In genomic region chr19:6527893-6528543, GRCh38 we compare ENCODE assay signal across 13 cellular contexts. TPM values are rescaled to one million over a fixed set of nuclear protein-coding genes. Genes with fewer than 3 reads are reported as not detected.
A peak's percentile ranks its signal among the peaks of the same experiment; 100 is the strongest.
DNase-seq lines count a peak whose midpoint lies in the region; ATAC-seq, FAIRE-seq and TF ChIP-seq lines count a peak whose summit lies in the region.
"Had no signal": no experiment of that assay in that cellular context is flagged by ENCODE, and none has a peak within 500 bp of the region (broad histone marks: within the 10 kb centered on the region; RNA-seq: fewer than 3 reads in every experiment).

No MANE protein-coding gene starts in this region.

- TF ChIP-seq CTCF in H1 (IDR thresholded peaks at IDR 0.05; ENCODE audit: control extremely low read depth in 1 of 3, insufficient read depth in 1 of 3, low read depth in 1 of 3, low read length in 3 of 3) (no peak), osteocyte (IDR thresholded peaks at IDR 0.05) (no peak)

- H3K14ac ChIP-seq in H1 (ENCODE audit: insufficient read length), result no peak overlapping the region

- no peak overlapping the region for H3K27ac ChIP-seq in H1 (ENCODE audit: low read depth, low read length)
- H3K27ac ChIP-seq in effector memory CD4-positive, alpha-beta T cell (ENCODE audit: insufficient read depth, low read length, poor library complexity, severe bottlenecking), result no peak overlapping the region
- H3K27ac ChIP-seq: KMS-11, SJSA1, upper lobe of left lung had no signal

- peaks cover 15% of the 10 kb centered on the region for H3K23me2 ChIP-seq in H1 (ENCODE audit: low read depth, low read length)

- no peak overlapping the region; the same call in 1 of the 2 replicates for H2BK12ac ChIP-seq in H1 (ENCODE audit: low read depth, low read length)

- WGBS in H1 (ENCODE audit: extremely low coverage in 1 of 2, insufficient coverage in 1 of 2, insufficient read length in 1 of 2, insufficient replicate concordance in 2 of 2, low coverage in 1 of 2, low lambda C conversion rate in 2 of 2, missing lambda C conversion rate in 1 of 2), 2 experiments, result 79% methylated on average over 17 of the region's 17 CpGs; no CpG with 5 or more reads in 1 of the 2 experiments

- H3K23ac ChIP-seq in H1 (ENCODE audit: insufficient read length), result no peak overlapping the region

- no peaks in the 10 kb centered on the region for H3K79me2 ChIP-seq in H1 (ENCODE audit: control insufficient read depth in 1 of 2, insufficient read depth in 2 of 2, low read length in 2 of 2)

- H3K4me2 ChIP-seq in H1 (ENCODE audit: insufficient read depth in 1 of 2, low read depth in 2 of 2, low read length in 2 of 2), result no peak overlapping the region
- H3K4me2 ChIP-seq: KMS-11, smooth muscle cell had no signal

- peaks cover 12% of the 10 kb centered on the region for H3K27me3 Mint-ChIP-seq in osteocyte (ENCODE audit: unreplicated experiment)

- POLR2A ChIA-PET in H1 (lab: Charles Lee; ENCODE audit: partially characterized antibody), result interaction anchor here (1.1 to 1.6 kb wide), 3 partner anchors 11 to 62 kb away, joined by 3 to 5 read pairs (median 4); no protein-coding TSS in a partner anchor

- peak; percentile 40 for ATAC-seq in GM18505 (IDR thresholded peaks at IDR 0.05; ENCODE audit: unreplicated experiment)
- peak; percentile 37 for ATAC-seq in GM21526 (IDR thresholded peaks at IDR 0.05; ENCODE audit: low FRiP score, unreplicated experiment)
- ATAC-seq in HG03342 (IDR thresholded peaks at IDR 0.05; ENCODE audit: unreplicated experiment), result peak; percentile 46

- H2AFZ ChIP-seq in H1 (ENCODE audit: low read length), result no peak overlapping the region

- H2BK20ac ChIP-seq in H1 (ENCODE audit: low read length), result peak overlapping the region; percentile 8; the same call in 1 of the 2 replicates

- no peaks in the 10 kb centered on the region for H3K9me3 ChIP-seq in H1 (ENCODE audit: insufficient read depth in 2 of 2, low read depth in 1 of 2, low read length in 1 of 2)
- no peaks in the 10 kb centered on the region for H3K9me3 ChIP-seq in effector memory CD4-positive, alpha-beta T cell (ENCODE audit: control insufficient read depth, low read length)
- H3K9me3 ChIP-seq: SJSA1, upper lobe of left lung had no signal

- no peak overlapping the region for H3K18ac ChIP-seq in H1 (ENCODE audit: extremely low read depth, low read length)

- no peak overlapping the region for H3K4me3 Mint-ChIP-seq in osteocyte (ENCODE audit: unreplicated experiment)

- no peak overlapping the region for H3K56ac ChIP-seq in H1 (replicated peaks; ENCODE audit: insufficient read length, low read depth, low read length)

- peak overlapping the region; percentile 94; the same call in 1 of the 2 replicates for H2AK5ac ChIP-seq in H1 (ENCODE audit: low read depth, low read length)

- no peak for FAIRE-seq in H1 (lab: Jason Lieb, UNC)
- FAIRE-seq: endothelial cell of umbilical vein had no signal

- H3K4ac ChIP-seq in H1 (replicated peaks; ENCODE audit: insufficient read length, low read depth, low read length), result no peak overlapping the region

- TF ChIP-seq EP300 in H1 (IDR thresholded peaks at IDR 0.05; ENCODE audit: borderline replicate concordance in 1 of 2, low read depth in 2 of 2, low read length in 2 of 2), result no peak

- peaks cover 22% of the 10 kb centered on the region for H3K4me1 Mint-ChIP-seq in osteocyte (ENCODE audit: unreplicated experiment)

- H4K20me1 ChIP-seq in H1 (replicated peaks in 1 of 2; ENCODE audit: control insufficient read depth in 1 of 2, insufficient read depth in 2 of 2, low read length in 2 of 2), result peaks cover 0 to 4% of the 10 kb centered on the region in 2 experiments

- H3K4me1 ChIP-seq in H1 (replicated peaks in 1 of 4; ENCODE audit: control insufficient read depth in 3 of 4, insufficient read depth in 4 of 4, low read length in 3 of 4), result peaks cover 5 to 24% (median 16%) of the 10 kb centered on the region in 4 experiments
- peaks cover 22% of the 10 kb centered on the region for H3K4me1 ChIP-seq in effector memory CD4-positive, alpha-beta T cell (ENCODE audit: control insufficient read depth, insufficient read depth, low read length, poor library complexity, severe bottlenecking)

- no peaks in the 10 kb centered on the region for H3K36me3 ChIP-seq in H1 (ENCODE audit: control insufficient read depth in 2 of 4, insufficient read depth in 4 of 4, low read length in 3 of 4)
- no peaks in the 10 kb centered on the region for H3K36me3 ChIP-seq in effector memory CD4-positive, alpha-beta T cell (ENCODE audit: control insufficient read depth, insufficient read depth, low read length)
- H3K36me3 ChIP-seq: upper lobe of left lung had no signal

- no peak overlapping the region for H3K4me3 ChIP-seq in H1 (ENCODE audit: extremely low read depth in 1 of 4, insufficient read depth in 2 of 4, low read depth in 3 of 4, low read length in 4 of 4)
- H3K4me3 ChIP-seq in effector memory CD4-positive, alpha-beta T cell (ENCODE audit: insufficient read depth, low read depth, low read length, poor library complexity, severe bottlenecking), result no peak overlapping the region
- H3K4me3 ChIP-seq: SJSA1, smooth muscle cell, upper lobe of left lung had no signal

- peaks cover 4% of the 10 kb centered on the region for H3K79me1 ChIP-seq in H1 (ENCODE audit: low read depth, low read length)

- peak; percentile 55 for TF ChIP-seq POLR2A in GM18505 (IDR thresholded peaks at IDR 0.05; ENCODE audit: borderline replicate concordance, extremely low read depth, insufficient read depth, insufficient read length)
- TF ChIP-seq POLR2A in H1 (IDR thresholded peaks at IDR 0.05; ENCODE audit: control extremely low read depth in 1 of 2, low read depth in 2 of 2, low read length in 2 of 2), result no peak

- peaks cover 17 to 31% (median 30%) of the 10 kb centered on the region in 4 experiments for H3K27me3 ChIP-seq in H1 (replicated peaks in 1 of 4; ENCODE audit: control insufficient read depth in 3 of 4, extremely low read depth in 1 of 4, insufficient read depth in 3 of 4, low read length in 3 of 4)
- H3K27me3 ChIP-seq in effector memory CD4-positive, alpha-beta T cell (replicated peaks; ENCODE audit: control insufficient read depth, insufficient read depth, low read length, poor library complexity, severe bottlenecking), result peaks cover 15% of the 10 kb centered on the region
- H3K27me3 ChIP-seq: SJSA1, upper lobe of left lung had no signal

- CTCF ChIA-PET in H1 (lab: Charles Lee; ENCODE audit: partially characterized antibody), result interaction anchor here (0.6 to 1.5 kb wide), 4 partner anchors 11 to 1120 kb away, joined by 3 to 5 read pairs (median 3); no protein-coding TSS in a partner anchor

- H2BK5ac ChIP-seq in H1 (ENCODE audit: low read depth, low read length), result no peak overlapping the region

- H2BK15ac ChIP-seq in H1 (ENCODE audit: low read length), result no peak overlapping the region

- H4K91ac ChIP-seq in H1 (replicated peaks; ENCODE audit: insufficient read length, low read length), result no peak overlapping the region

- no peak overlapping the region for H2BK120ac ChIP-seq in H1 (replicated peaks; ENCODE audit: low read depth, low read length)

- DNase-seq in H1 (ENCODE audit: low read depth in 1 of 2, low spot score in 2 of 2) (no peak), Ammon's horn (ENCODE audit: low spot score) (no peak), osteocyte (ENCODE audit: extremely low spot score, unreplicated experiment) (no peak), NCI-H226 (no peak)
- no peak for DNase-seq in effector memory CD4-positive, alpha-beta T cell

- no peak for TF ChIP-seq RAD21 in H1 (IDR thresholded peaks at IDR 0.05 in 1 of 2, conservative IDR thresholded peaks at IDR 0.05 in 1 of 2; ENCODE audit: low read depth in 2 of 2, low read length in 2 of 2)

- peak overlapping the region; percentile 64 for H4K8ac ChIP-seq in H1 (ENCODE audit: extremely low read depth, insufficient read depth, low read length)

- H3K9me3 Mint-ChIP-seq in osteocyte (ENCODE audit: unreplicated experiment), result no peaks in the 10 kb centered on the region

- H3K9ac ChIP-seq in H1 (replicated peaks in 1 of 4; ENCODE audit: extremely low read depth in 1 of 4, low read depth in 3 of 4, low read length in 3 of 4), result no peak overlapping the region
- H3K9ac ChIP-seq: KMS-11 had no signal

- H4K5ac ChIP-seq in H1 (ENCODE audit: insufficient read length, low read depth, low read length), result no peak overlapping the region

- H3K36me3 Mint-ChIP-seq in osteocyte (ENCODE audit: unreplicated experiment), result no peaks in the 10 kb centered on the region

- H3K27ac Mint-ChIP-seq in osteocyte (ENCODE audit: unreplicated experiment), result no peak overlapping the region

RNA-seq across cellular contexts. Expression of gene TNFSF9, which starts 2.8 kb away (rescaled TPM):
- total RNA-seq in H1 (2021; fragmentation: NEBNext Ultra II Directional; extraction: Animal tissue kit (Norgen Biotek cat#: 25700)), result 1.7 and 1.8 TPM in 2 replicates
- polyA plus RNA-seq in H1 (2011; rRNA removed), result 4.4 TPM in 2 replicates
- polyA plus RNA-seq in H1 (2011; cell fraction: cytosol; rRNA removed), result 2.9 TPM
- 2.6 TPM for polyA plus RNA-seq in H1 (2011; cell fraction: nucleus; rRNA removed)
- polyA plus RNA-seq in H1 (2012, experiment 1 of 2), result 2.6 to 3.2 TPM (median 3.1 TPM) in 4 replicates
- polyA plus RNA-seq in H1 (2012, experiment 2 of 2), result 3.1 TPM
- polyA plus RNA-seq in H1 (2013, experiment 1 of 2), result 8.5 TPM
- 10.1 TPM for polyA plus RNA-seq in H1 (2013, experiment 2 of 2)
- polyA minus RNA-seq in H1 (2011; rRNA and poly(A)+ RNA removed), result 1.1 and 1.3 TPM in 2 replicates
- 3.4 TPM for polyA minus RNA-seq in H1 (2011; cell fraction: cytosol; rRNA and poly(A)+ RNA removed)
- polyA minus RNA-seq in H1 (2011; cell fraction: nucleus; rRNA and poly(A)+ RNA removed), result 5.8 TPM
- total RNA-seq in osteocyte, result 1.4 and 1.5 TPM in 2 replicates

RNA-seq across cellular contexts. Expression of gene TUBB4A, which starts 25.9 kb away (rescaled TPM):
- 21.2 and 30.4 TPM in 2 replicates for total RNA-seq in H1 (2021; fragmentation: NEBNext Ultra II Directional; extraction: Animal tissue kit (Norgen Biotek cat#: 25700))
- polyA plus RNA-seq in H1 (2011; rRNA removed), result 16.8 and 29.9 TPM in 2 replicates
- 10.4 TPM for polyA plus RNA-seq in H1 (2011; cell fraction: cytosol; rRNA removed)
- 13.4 TPM for polyA plus RNA-seq in H1 (2011; cell fraction: nucleus; rRNA removed)
- polyA plus RNA-seq in H1 (2012, experiment 1 of 2), result 29.0 to 42.9 TPM (median 38.1 TPM) in 4 replicates
- polyA plus RNA-seq in H1 (2012, experiment 2 of 2), result 36.9 TPM
- 33.7 TPM for polyA plus RNA-seq in H1 (2013, experiment 1 of 2)
- polyA plus RNA-seq in H1 (2013, experiment 2 of 2), result 32.7 TPM
- 8.9 and 21.0 TPM in 2 replicates for polyA minus RNA-seq in H1 (2011; rRNA and poly(A)+ RNA removed)
- polyA minus RNA-seq in H1 (2011; cell fraction: cytosol; rRNA and poly(A)+ RNA removed), result 63.5 TPM
- polyA minus RNA-seq in H1 (2011; cell fraction: nucleus; rRNA and poly(A)+ RNA removed), result 20.5 TPM
- not detected in 2 replicates for total RNA-seq in osteocyte
- total RNA-seq: endothelial cell of umbilical vein, SJSA1, smooth muscle cell had no signal
- polyA plus RNA-seq: endothelial cell of umbilical vein, smooth muscle cell had no signal

RNA-seq across cellular contexts. Expression of gene DENND1C, which starts 46.4 kb away (rescaled TPM):
- total RNA-seq in H1 (2021; fragmentation: NEBNext Ultra II Directional; extraction: Animal tissue kit (Norgen Biotek cat#: 25700)), result 3.7 and 4.0 TPM in 2 replicates
- 3.6 and 3.9 TPM in 2 replicates for polyA plus RNA-seq in H1 (2011; rRNA removed)
- polyA plus RNA-seq in H1 (2011; cell fraction: cytosol; rRNA removed), result 2.6 TPM
- polyA plus RNA-seq in H1 (2011; cell fraction: nucleus; rRNA removed), result 3.6 TPM
- polyA plus RNA-seq in H1 (2012, experiment 1 of 2), result 19.7 to 29.2 TPM (median 22.4 TPM) in 4 replicates
- 15.8 TPM for polyA plus RNA-seq in H1 (2012, experiment 2 of 2)
- 5.4 TPM for polyA plus RNA-seq in H1 (2013, experiment 1 of 2)
- 5.5 TPM for polyA plus RNA-seq in H1 (2013, experiment 2 of 2)
- 0.91 and 1.1 TPM in 2 replicates for polyA minus RNA-seq in H1 (2011; rRNA and poly(A)+ RNA removed)
- 1.8 TPM for polyA minus RNA-seq in H1 (2011; cell fraction: cytosol; rRNA and poly(A)+ RNA removed)
- 1.6 TPM for polyA minus RNA-seq in H1 (2011; cell fraction: nucleus; rRNA and poly(A)+ RNA removed)
- not detected in 2 replicates for total RNA-seq in osteocyte
- total RNA-seq: endothelial cell of umbilical vein, SJSA1, smooth muscle cell had no signal
- polyA plus RNA-seq: endothelial cell of umbilical vein had no signal

Comparison
In these comparisons a context has a peak if more than half of its experiments do, and no peak if none do; other contexts are left out.
1. RNA of gene TUBB4A, which starts 25.9 kb away (total RNA-seq): 21.2 to 30.4 TPM in H1; not detected in osteocyte; every median in the first group is over 10 times any median in the second.
2. Peak in every context shown above with its lines, with median percentiles within 50 percentile points of each other: ATAC-seq.